28 cellular contexts compared by ENCODE assay signal in the genomic region with DNA sequence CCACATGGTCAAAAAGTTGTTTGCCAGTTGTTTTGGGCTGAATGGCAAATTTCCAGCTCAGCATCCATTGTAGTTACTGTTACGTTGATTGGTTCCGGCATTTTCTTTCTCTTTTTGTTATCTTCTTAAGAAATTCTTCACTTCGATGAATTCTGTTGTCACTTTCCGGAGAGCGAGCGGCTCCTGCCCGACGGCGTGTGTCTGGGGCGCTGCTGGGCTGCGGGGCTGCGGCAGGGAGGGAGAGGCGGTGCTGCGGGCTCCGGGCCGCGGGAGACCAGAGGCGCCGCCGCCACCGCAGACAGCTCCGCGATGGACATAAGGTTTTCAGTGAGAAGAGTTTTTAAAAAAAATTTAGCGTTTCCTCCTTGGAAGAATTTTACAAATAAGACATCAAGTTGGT.
DNase-seq lines count a peak whose midpoint lies in the region; ATAC-seq, FAIRE-seq and TF ChIP-seq lines count a peak whose summit lies in the region.
"Had no signal": no experiment of that assay in that cellular context is flagged by ENCODE, and none has a peak within 500 bp of the region (broad histone marks: within the 10 kb centered on the region; RNA-seq: fewer than 3 reads in every experiment).

No MANE protein-coding gene starts in this region.

- H3K9me3 ChIP-seq in right cardiac atrium (ENCODE audit: control insufficient read depth, low read length) = no peaks in the 10 kb centered on the region
- no peaks in the 10 kb centered on the region for H3K9me3 ChIP-seq in H1 (ENCODE audit: insufficient read depth in 2 of 2, low read depth in 1 of 2, low read length in 1 of 2)
- H3K9me3 ChIP-seq: A549, body of pancreas, heart left ventricle, left lung, ovary, spleen, tibial nerve had no signal

- TF ChIP-seq RAD21 in H1 (IDR thresholded peaks at IDR 0.05 in 1 of 2, conservative IDR thresholded peaks at IDR 0.05 in 1 of 2; ENCODE audit: low read depth in 2 of 2, low read length in 2 of 2) = 0 out of 4 replicates have a peak, but pooled peaks of 1 of the 2 experiments have one; percentile 7

- intact Hi-C loops in right cardiac atrium (cut with DNase I) (no loop called here), cardiac septum (cut with DNase I) (no loop called here)

- POLR2A ChIA-PET in H1 (lab: Charles Lee; ENCODE audit: partially characterized antibody) = no interaction called here

- no peak for DNase-seq in right cardiac atrium
- DNase-seq in cardiac septum (ENCODE audit: low spot score) = no peak
- peak in 1 of 2 experiments; percentile 62 for DNase-seq in H1 (ENCODE audit: low read depth in 1 of 2, low spot score in 2 of 2)
- DNase-seq in islet precursor cell = peak; percentile 62
- DNase-seq in activated CD8-positive, alpha-beta memory T cell treated with anti-CD3 and anti-CD28 coated beads, Interleukin-2, amount 50 U/mL, for 48 hours = no peak
- no peak for DNase-seq in NAMALWA (ENCODE audit: low spot score)
- DNase-seq in Kasumi-1 (lab: John Stamatoyannopoulos, UW) = no peak
- DNase-seq: activated CD4-positive, alpha-beta T cell treated with anti-CD3 and anti-CD28 coated beads for 48 hours; activated gamma-delta T cell treated with Interleukin-2 at 50 U/mL for 16 hours; activated naive CD8-positive, alpha-beta T cell treated with anti-CD3 and anti-CD28 coated beads, Interleukin-2, amount 50 U/mL, for 24 hours; activated T-cell treated with anti-CD3 and anti-CD28 coated beads, Interleukin-2, amount 50 U/mL, for 24 hours; body of pancreas; effector CD4-positive, alpha-beta T cell; heart left ventricle; MV-4-11; NCI-H1694; NCI-H446 treated with DMSO at 0.1 percent for 48 hours; NCI-H82; spleen; stimulated activated CD4-positive, alpha-beta T cell treated with anti-CD3 and anti-CD28 coated beads, Interleukin-2, amount 100 ng/mL, for 48 hours had no signal

- no peaks in the 10 kb centered on the region for H3K79me2 ChIP-seq in H1 (ENCODE audit: control insufficient read depth in 1 of 2, insufficient read depth in 2 of 2, low read length in 2 of 2)

- H3K23ac ChIP-seq in H1 (ENCODE audit: insufficient read length) = no peak overlapping the region

- H4K91ac ChIP-seq in H1 (replicated peaks; ENCODE audit: insufficient read length, low read length) = no peak overlapping the region

- no peak overlapping the region for H3K4ac ChIP-seq in H1 (replicated peaks; ENCODE audit: insufficient read length, low read depth, low read length)

- H3K79me1 ChIP-seq in H1 (ENCODE audit: low read depth, low read length) = no peaks in the 10 kb centered on the region

- no peak overlapping the region for H2BK15ac ChIP-seq in H1 (ENCODE audit: low read length)

- H3K27ac ChIP-seq in right cardiac atrium (ENCODE audit: low read length) (no peak overlapping the region), H1 (ENCODE audit: low read depth, low read length) (no peak overlapping the region)
- H3K27ac ChIP-seq: A549, body of pancreas, heart left ventricle, left lung, ovary, RWPE1, spleen, tibial nerve had no signal

- H3K9ac ChIP-seq in H1 (replicated peaks in 1 of 4; ENCODE audit: extremely low read depth in 1 of 4, low read depth in 3 of 4, low read length in 3 of 4) = no peak overlapping the region

- H2BK5ac ChIP-seq in H1 (ENCODE audit: low read depth, low read length) = no peak overlapping the region

- no peak overlapping the region for H2BK20ac ChIP-seq in H1 (ENCODE audit: low read length)

- no peak overlapping the region for H3K56ac ChIP-seq in H1 (replicated peaks; ENCODE audit: insufficient read length, low read depth, low read length)

- H3K4me1 ChIP-seq in right cardiac atrium (ENCODE audit: control insufficient read depth, insufficient read depth, low read length) = no peaks in the 10 kb centered on the region
- H3K4me1 ChIP-seq in H1 (replicated peaks in 1 of 4; ENCODE audit: control insufficient read depth in 3 of 4, insufficient read depth in 4 of 4, low read length in 3 of 4) = no peaks in the 10 kb centered on the region
- H3K4me1 ChIP-seq: A549, body of pancreas, heart left ventricle, left lung, tibial nerve had no signal

- H2AK5ac ChIP-seq in H1 (ENCODE audit: low read depth, low read length) = no peak overlapping the region

- H2BK120ac ChIP-seq in H1 (replicated peaks; ENCODE audit: low read depth, low read length) = no peak overlapping the region

- H3K18ac ChIP-seq in H1 (ENCODE audit: extremely low read depth, low read length) = no peak overlapping the region

- no peaks in the 10 kb centered on the region for H3K23me2 ChIP-seq in H1 (ENCODE audit: low read depth, low read length)

- H2AFZ ChIP-seq in H1 (ENCODE audit: low read length) = peak overlapping the region; percentile 98

- TF ChIP-seq CTCF in H1 (IDR thresholded peaks at IDR 0.05; ENCODE audit: control extremely low read depth in 1 of 3, insufficient read depth in 1 of 3, low read depth in 1 of 3, low read length in 3 of 3) = no peak

- H2BK12ac ChIP-seq in H1 (ENCODE audit: low read depth, low read length) = no peak overlapping the region

- 12% methylated on average over 24 of the region's 24 CpGs for WGBS in right cardiac atrium
- WGBS in H1 (ENCODE audit: extremely low coverage in 1 of 2, insufficient coverage in 1 of 2, insufficient read length in 1 of 2, insufficient replicate concordance in 2 of 2, low coverage in 1 of 2, low lambda C conversion rate in 2 of 2, missing lambda C conversion rate in 1 of 2), 2 experiments = 18% methylated on average over 24 of the region's 24 CpGs; no CpG with 5 or more reads in 1 of the 2 experiments

- H3K27me3 ChIP-seq in right cardiac atrium (ENCODE audit: control insufficient read depth, insufficient read depth) (no peaks in the 10 kb centered on the region), H1 (replicated peaks in 1 of 4; ENCODE audit: control insufficient read depth in 3 of 4, extremely low read depth in 1 of 4, insufficient read depth in 3 of 4, low read length in 3 of 4) (peaks cover 0 to 15% (median 9%) of the 10 kb centered on the region in 4 experiments; a peak in 4 of 7 replicates)
- H3K27me3 ChIP-seq: ovary had no signal

- no peaks in the 10 kb centered on the region for H3K36me3 ChIP-seq in H1 (ENCODE audit: control insufficient read depth in 2 of 4, insufficient read depth in 4 of 4, low read length in 3 of 4)
- H3K36me3 ChIP-seq: heart left ventricle, left lung, ovary, spleen, tibial nerve had no signal

- TF ChIP-seq POLR2A in H1 (IDR thresholded peaks at IDR 0.05; ENCODE audit: control extremely low read depth in 1 of 2, low read depth in 2 of 2, low read length in 2 of 2) = no peak

- CTCF ChIA-PET in H1 (lab: Charles Lee; ENCODE audit: partially characterized antibody) = interaction anchor here (0.6 to 2.1 kb wide), 4 partner anchors 9 to 362 kb away, joined by 3 to 10 read pairs (median 4); no protein-coding TSS in a partner anchor

- no peak overlapping the region for H4K8ac ChIP-seq in H1 (ENCODE audit: extremely low read depth, insufficient read depth, low read length)

- H3K14ac ChIP-seq in H1 (ENCODE audit: insufficient read length) = no peak overlapping the region

- no peak for ATAC-seq in right cardiac atrium
- no peak for ATAC-seq in GM21723 (IDR thresholded peaks at IDR 0.05; ENCODE audit: unreplicated experiment)
- ATAC-seq: A549; activated naive CD8-positive, alpha-beta T cell treated with anti-CD3 and anti-CD28 coated beads, Interleukin-2, amount 50 U/mL, for 24 hours; body of pancreas; heart left ventricle; left lung; natural killer cell treated with Interleukin-12 subunit alpha and Interleukin-12 subunit beta and Interleukin-15 and Interleukin-18, amount 100 ng/mL, for 72 hours had no signal

- H3K4me2 ChIP-seq in H1 (ENCODE audit: insufficient read depth in 1 of 2, low read depth in 2 of 2, low read length in 2 of 2) = peak overlapping the region; percentile 52 to 81
- H3K4me2 ChIP-seq: A549 had no signal

- TF ChIP-seq EP300 in H1 (IDR thresholded peaks at IDR 0.05; ENCODE audit: borderline replicate concordance in 1 of 2, low read depth in 2 of 2, low read length in 2 of 2) = no peak

- H4K5ac ChIP-seq in H1 (ENCODE audit: insufficient read length, low read depth, low read length) = no peak overlapping the region

- peak overlapping the region; percentile 22 for H3K4me3 ChIP-seq in right cardiac atrium (ENCODE audit: low read length)
- peak overlapping the region in 3 of 4 experiments; percentile 4 to 47 (median 17); a peak in 3 of 8 replicates for H3K4me3 ChIP-seq in H1 (ENCODE audit: extremely low read depth in 1 of 4, insufficient read depth in 2 of 4, low read depth in 3 of 4, low read length in 4 of 4)
- H3K4me3 ChIP-seq: A549, body of pancreas, heart left ventricle, left lung, ovary, spleen had no signal

- no peaks in the 10 kb centered on the region for H4K20me1 ChIP-seq in H1 (replicated peaks in 1 of 2; ENCODE audit: control insufficient read depth in 1 of 2, insufficient read depth in 2 of 2, low read length in 2 of 2)

- no peak for FAIRE-seq in H1 (lab: Jason Lieb, UNC)
- FAIRE-seq: A549, G401.6 had no signal

TF ChIP-seq in H1, 55 proteins besides CTCF, POLR2A, EP300 and RAD21 (continues in another document):
- TF ChIP-seq TAF1 (IDR thresholded peaks at IDR 0.05; ENCODE audit: low read depth, low read length) (no peak), POU5F1 (IDR thresholded peaks at IDR 0.05; ENCODE audit: low read depth, low read length) (no peak), KDM5A (IDR thresholded peaks at IDR 0.05; ENCODE audit: low read length) (no peak), TCF12 (IDR thresholded peaks at IDR 0.05; ENCODE audit: low read depth, low read length) (no peak), CREB1 (IDR thresholded peaks at IDR 0.05) (no peak), JUN (IDR thresholded peaks at IDR 0.05; ENCODE audit: low read depth, low read length) (no peak), BACH1 (IDR thresholded peaks at IDR 0.05; ENCODE audit: low read length) (no peak), EZH2 (IDR thresholded peaks at IDR 0.05; ENCODE audit: low read depth, low read length, severe bottlenecking) (peak; percentile 31), CBX5 (IDR thresholded peaks at IDR 0.05; ENCODE audit: low read depth, low read length) (no peak), YY1 (IDR thresholded peaks at IDR 0.05; ENCODE audit: low read depth, low read length) (no peak), CEBPB (IDR thresholded peaks at IDR 0.05; ENCODE audit: low read depth, low read length) (no peak), CHD2 (IDR thresholded peaks at IDR 0.05; ENCODE audit: low read length) (no peak)
- TF ChIP-seq, protein P1, sequence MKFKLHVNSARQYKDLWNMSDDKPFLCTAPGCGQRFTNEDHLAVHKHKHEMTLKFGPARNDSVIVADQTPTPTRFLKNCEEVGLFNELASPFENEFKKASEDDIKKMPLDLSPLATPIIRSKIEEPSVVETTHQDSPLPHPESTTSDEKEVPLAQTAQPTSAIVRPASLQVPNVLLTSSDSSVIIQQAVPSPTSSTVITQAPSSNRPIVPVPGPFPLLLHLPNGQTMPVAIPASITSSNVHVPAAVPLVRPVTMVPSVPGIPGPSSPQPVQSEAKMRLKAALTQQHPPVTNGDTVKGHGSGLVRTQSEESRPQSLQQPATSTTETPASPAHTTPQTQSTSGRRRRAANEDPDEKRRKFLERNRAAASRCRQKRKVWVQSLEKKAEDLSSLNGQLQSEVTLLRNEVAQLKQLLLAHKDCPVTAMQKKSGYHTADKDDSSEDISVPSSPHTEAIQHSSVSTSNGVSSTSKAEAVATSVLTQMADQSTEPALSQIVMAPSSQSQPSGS (IDR thresholded peaks at IDR 0.05; ENCODE audit: low read length) = no peak
